In genomic region chr11:119789766-119790407, GRCh38 we compare ENCODE assay signal across 18 cellular contexts.
"Had no signal": no experiment of that assay in that cellular context is flagged by ENCODE, and none has a peak within 500 bp of the region (broad histone marks: within the 10 kb centered on the region; RNA-seq: fewer than 3 reads in every experiment).

No MANE protein-coding gene starts in this region.

- H3K36me3 Mint-ChIP-seq: activated naive CD8-positive, alpha-beta T cell; naive thymus-derived CD4-positive, alpha-beta T cell had no signal

- H3K27ac Mint-ChIP-seq: activated CD4-positive, alpha-beta T cell treated with anti-CD3 and anti-CD28 coated beads for 36 hours; activated naive CD8-positive, alpha-beta T cell; activated T-helper 1 cell treated with anti-CD3 and anti-CD28 coated beads, Interleukin-12 subunit alpha, Interleukin-12 subunit beta, Interleukin-2, Interleukin-4 antibody, amounts not matched to agents 30 ng/mL and 10 ng/mL and 1 ng/mL, durations not matched to agents 14 hours and 24 hours and 36 hours; naive thymus-derived CD4-positive, alpha-beta T cell; T-helper 2 cell treated with Interferon-gamma antibody and Interleukin-4, amounts not matched to agents 5 μg/mL and 100 μg/mL, for 36 hours had no signal

- H3K9me3 Mint-ChIP-seq: activated T-helper 1 cell treated with anti-CD3 and anti-CD28 coated beads, Interleukin-12 subunit alpha, Interleukin-12 subunit beta, Interleukin-2, Interleukin-4 antibody, amounts not matched to agents 30 ng/mL and 10 ng/mL and 1 ng/mL, durations not matched to agents 14 hours and 24 hours and 36 hours; T-helper 2 cell treated with Interferon-gamma antibody and Interleukin-4, amounts not matched to agents 5 μg/mL and 100 μg/mL, for 36 hours had no signal

- H3K9me3 ChIP-seq: thyroid gland had no signal

- H3K9ac ChIP-seq: parathyroid adenoma had no signal

- H3K79me2 ChIP-seq: parathyroid adenoma had no signal

- H2AFZ ChIP-seq: parathyroid adenoma had no signal

- H3K27me3 Mint-ChIP-seq: activated CD4-positive, alpha-beta T cell treated with anti-CD3 and anti-CD28 coated beads for 36 hours; activated naive CD8-positive, alpha-beta T cell had no signal

- H3K4me3 Mint-ChIP-seq: activated CD4-positive, alpha-beta T cell treated with anti-CD3 and anti-CD28 coated beads for 36 hours; activated naive CD8-positive, alpha-beta T cell; activated T-helper 1 cell treated with anti-CD3 and anti-CD28 coated beads, Interleukin-12 subunit alpha, Interleukin-12 subunit beta, Interleukin-2, Interleukin-4 antibody, amounts not matched to agents 30 ng/mL and 10 ng/mL and 1 ng/mL, durations not matched to agents 14 hours and 24 hours and 36 hours; naive thymus-derived CD4-positive, alpha-beta T cell; T-helper 2 cell treated with Interferon-gamma antibody and Interleukin-4, amounts not matched to agents 5 μg/mL and 100 μg/mL, for 36 hours had no signal

- H3K4me1 ChIP-seq: parathyroid adenoma, thyroid gland had no signal

- DNase-seq: activated CD4-positive, alpha-beta T cell treated with anti-CD3 and anti-CD28 coated beads for 36 hours; activated CD4-positive, alpha-beta T cell treated with anti-CD3 and anti-CD28 coated beads, Interleukin-2, amount 50 U/mL, for 48 hours; activated gamma-delta T cell treated with Interleukin-2 at 50 U/mL for 16 hours; activated T-cell treated with anti-CD3 and anti-CD28 coated beads for 4 hours; amygdala; mesendoderm; naive thymus-derived CD4-positive, alpha-beta T cell; stimulated activated CD4-positive, alpha-beta T cell treated with anti-CD3 and anti-CD28 coated beads, Interleukin-12 subunit alpha, Interleukin-12 subunit beta, amount 100 ng/mL, for 4 hours; stimulated activated CD4-positive, alpha-beta T cell treated with anti-CD3 and anti-CD28 coated beads, Interleukin-1b, Interleukin-23, amount 100 ng/mL, for 48 hours; stimulated activated CD8-positive, alpha-beta memory T cell treated with anti-CD3 and anti-CD28 coated beads, Interleukin-4, amount 100 ng/mL, for 48 hours; stimulated activated naive CD4-positive, alpha-beta T cell; thyroid gland had no signal

- H3K27ac ChIP-seq: cardiac muscle cell, parathyroid adenoma, thyroid gland had no signal

- H3K4me1 Mint-ChIP-seq: activated CD4-positive, alpha-beta T cell treated with anti-CD3 and anti-CD28 coated beads for 36 hours; naive thymus-derived CD4-positive, alpha-beta T cell had no signal

- H3K4me3 ChIP-seq: cardiac muscle cell, dorsolateral prefrontal cortex, thyroid gland had no signal

- H3K36me3 ChIP-seq: cardiac muscle cell, thyroid gland had no signal

- ATAC-seq: activated CD4-positive, alpha-beta T cell treated with anti-CD3 and anti-CD28 coated beads for 36 hours; naive thymus-derived CD4-positive, alpha-beta T cell had no signal

- H3K27me3 ChIP-seq: cardiac muscle cell, dorsolateral prefrontal cortex, thyroid gland had no signal
